21 cellular contexts compared by ENCODE assay signal in genomic region chr13:45434556-45435371, GRCh38. TPM values are rescaled to one million over a fixed set of nuclear protein-coding genes. Genes with fewer than 3 reads are reported as not detected.
DNase-seq lines count a peak whose midpoint lies in the region; ATAC-seq, FAIRE-seq and TF ChIP-seq lines count a peak whose summit lies in the region.
"Had no signal": no experiment of that assay in that cellular context is flagged by ENCODE, and none has a peak within 500 bp of the region (broad histone marks: within the 10 kb centered on the region; RNA-seq: fewer than 3 reads in every experiment).

No MANE protein-coding gene starts in this region.

- H3K9me3 ChIP-seq in HEK293 (ENCODE audit: control insufficient read depth, insufficient read depth, low read depth, low read length) (no peaks in the 10 kb centered on the region), HepG2 (ENCODE audit: low read length) (no peaks in the 10 kb centered on the region)
- H3K9me3 ChIP-seq: SK-N-SH had no signal

- BruUV-seq in HepG2 (replicated peaks; lab: Mats Ljungman, UMichigan), result no TSS peak

- TF ChIP-seq RAD21 in HepG2 (CRISPR knock-in tag; IDR thresholded peaks at IDR 0.05), result no peak

- H3K36me3 ChIP-seq in HEK293 (ENCODE audit: control insufficient read depth in 2 of 2, insufficient read depth in 1 of 2, low read length in 2 of 2) (no peaks in the 10 kb centered on the region), HepG2 (replicated peaks in 1 of 2; ENCODE audit: control insufficient read depth in 1 of 2, insufficient read depth in 2 of 2, low read length in 2 of 2) (no peaks in the 10 kb centered on the region)

- no peaks in the 10 kb centered on the region for H3K79me2 ChIP-seq in HepG2 (ENCODE audit: insufficient read depth, low read length)

- peak; percentile 75 for FAIRE-seq in HepG2 (lab: Jason Lieb, UNC)
- FAIRE-seq: GM12878, GM18507, K562 had no signal

- intact Hi-C loops in HepG2 (cut with micrococcal nuclease; ENCODE audit: unreplicated experiment), result loop anchor here (1.0 kb wide), 1 partner anchor 30 kb away; the partner anchor contains the start of gene COG3

- peak in 1 of 2 experiments; percentile 72; a peak in 2 of 4 replicates for TF ChIP-seq EP300 in HepG2 (IDR thresholded peaks at IDR 0.05; ENCODE audit: low read depth in 2 of 2, low read length in 2 of 2)
- peak; percentile 57; the same call in 1 of the 2 replicates for TF ChIP-seq EP300 in HepG2 (CRISPR knock-in tag; IDR thresholded peaks at IDR 0.05; ENCODE audit: borderline replicate concordance)

- H4K20me1 ChIP-seq in HepG2 (ENCODE audit: insufficient read depth, low read length), result no peaks in the 10 kb centered on the region

- H3K9ac ChIP-seq in HepG2 (ENCODE audit: insufficient read depth, low read depth, low read length), result peak overlapping the region; percentile 42
- H3K9ac ChIP-seq: SK-N-SH had no signal

- ATAC-seq in HepG2, result peak; percentile 71
- ATAC-seq: GM12878, K562, Right ventricle myocardium inferior, T-cell had no signal

- POLR2A ChIA-PET in HEK293 (lab: Yijun Ruan, JAX) (no interaction called here), HepG2 (lab: Yijun Ruan, JAX) (interaction anchor here (0.8 to 4.5 kb wide), 11 partner anchors 10 to 94 kb away, joined by 3 to 62 read pairs (median 8); partner anchors contain the start of genes COG3, SLC25A30 and TPT1)

- TF ChIP-seq CTCF in HEK293 (tag by site-specific recombination; IDR thresholded peaks at IDR 0.05) (no peak), HepG2 (CRISPR knock-in tag; IDR thresholded peaks at IDR 0.05) (no peak)

- no peak overlapping the region for H3K4me3 ChIP-seq in HEK293 (ENCODE audit: low read depth, low read length)
- H3K4me3 ChIP-seq in HepG2 (replicated peaks in 1 of 3; ENCODE audit: insufficient read depth in 1 of 3, low read depth in 2 of 3, low read length in 3 of 3), result peak overlapping the region; percentile 17 to 41 (median 20); a peak in 4 of 6 replicates
- H3K4me3 ChIP-seq: GM12878, K562 had no signal

- H3K4me1 ChIP-seq in HEK293 (ENCODE audit: control insufficient read depth, insufficient read depth, low read length), result no peaks in the 10 kb centered on the region
- peaks cover 69% of the 10 kb centered on the region for H3K4me1 ChIP-seq in HepG2 (ENCODE audit: insufficient read depth, low read length)

- H3K27ac ChIP-seq in HEK293 (ENCODE audit: extremely low read depth, low read depth, low read length), result no peak overlapping the region
- H3K27ac ChIP-seq in HepG2 (ENCODE audit: extremely low read length, insufficient read depth, low read length), result peak overlapping the region; percentile 64

- H3K4me2 ChIP-seq in HepG2 (ENCODE audit: low read depth, low read length), result peak overlapping the region; percentile 78
- H3K4me2 ChIP-seq: SK-N-SH had no signal

- in situ Hi-C loops in HepG2 (cut with HindIII; ENCODE audit: extremely low pct_ligation_motif_present, low pct_unique_long_range_greater_than_20kb), result no loop called here

- peak; percentile 54 to 80; a peak in 3 of 4 replicates for TF ChIP-seq POLR2A in HepG2 (IDR thresholded peaks at IDR 0.05; ENCODE audit: insufficient read depth in 1 of 2, low read depth in 2 of 2, low read length in 2 of 2)

- H2AFZ ChIP-seq in HepG2 (ENCODE audit: low read length), result no peak overlapping the region

- WGBS in HepG2 (ENCODE audit: low lambda C conversion rate), result 3% methylated on average over 8 of the region's 8 CpGs

- no peaks in the 10 kb centered on the region for H3K27me3 ChIP-seq in HepG2 (ENCODE audit: control insufficient read depth in 1 of 2, insufficient read depth in 2 of 2, low read length in 2 of 2)

- CTCF ChIA-PET in HEK293 (lab: Yijun Ruan, JAX) (no interaction called here), HepG2 (lab: Yijun Ruan, JAX; ENCODE audit: low intra/inter-chr PET ratio, low total read pairs) (no interaction called here)

- peak; percentile 61 for DNase-seq in COLO668 (lab: John Stamatoyannopoulos, UW; ENCODE audit: unreplicated experiment)
- DNase-seq in NCI-H748 treated with DMSO at 0.1 percent for 48 hours (lab: John Stamatoyannopoulos, UW), result peak; percentile 32
- peak; percentile 89 for DNase-seq in HepG2 (ENCODE audit: low spot score)
- no peak for DNase-seq in activated CD4-positive, alpha-beta T cell treated with anti-CD3 and anti-CD28 coated beads, Interleukin-2, amount 50 U/mL, for 1 hour
- no peak for DNase-seq in RKO (ENCODE audit: low spot score)
- no peak for DNase-seq in D341Med (ENCODE audit: low spot score)
- no peak for DNase-seq in T1000 (lab: John Stamatoyannopoulos, UW)
- DNase-seq: Calu3, GDM1, HCEC 1CT, MV-4-11, NCI-H1417, NCI-H345, NCI-H774, SK-N-SH, T-cell had no signal

TF ChIP-seq in HEK293, 187 proteins besides CTCF, POLR2A, EP300 and RAD21 (continues in another document):
- TF ChIP-seq ZNF629 (tag by site-specific recombination; IDR thresholded peaks at IDR 0.05), result no peak

TF ChIP-seq in HepG2, 621 proteins besides CTCF, POLR2A, EP300 and RAD21 (continues in another document):
- TF ChIP-seq TAF1 (CRISPR knock-in tag; IDR thresholded peaks at IDR 0.05) (no peak; the same call in 1 of the 2 replicates), TEAD2 (CRISPR knock-in tag; IDR thresholded peaks at IDR 0.05) (no peak)
- TF ChIP-seq, protein P1, sequence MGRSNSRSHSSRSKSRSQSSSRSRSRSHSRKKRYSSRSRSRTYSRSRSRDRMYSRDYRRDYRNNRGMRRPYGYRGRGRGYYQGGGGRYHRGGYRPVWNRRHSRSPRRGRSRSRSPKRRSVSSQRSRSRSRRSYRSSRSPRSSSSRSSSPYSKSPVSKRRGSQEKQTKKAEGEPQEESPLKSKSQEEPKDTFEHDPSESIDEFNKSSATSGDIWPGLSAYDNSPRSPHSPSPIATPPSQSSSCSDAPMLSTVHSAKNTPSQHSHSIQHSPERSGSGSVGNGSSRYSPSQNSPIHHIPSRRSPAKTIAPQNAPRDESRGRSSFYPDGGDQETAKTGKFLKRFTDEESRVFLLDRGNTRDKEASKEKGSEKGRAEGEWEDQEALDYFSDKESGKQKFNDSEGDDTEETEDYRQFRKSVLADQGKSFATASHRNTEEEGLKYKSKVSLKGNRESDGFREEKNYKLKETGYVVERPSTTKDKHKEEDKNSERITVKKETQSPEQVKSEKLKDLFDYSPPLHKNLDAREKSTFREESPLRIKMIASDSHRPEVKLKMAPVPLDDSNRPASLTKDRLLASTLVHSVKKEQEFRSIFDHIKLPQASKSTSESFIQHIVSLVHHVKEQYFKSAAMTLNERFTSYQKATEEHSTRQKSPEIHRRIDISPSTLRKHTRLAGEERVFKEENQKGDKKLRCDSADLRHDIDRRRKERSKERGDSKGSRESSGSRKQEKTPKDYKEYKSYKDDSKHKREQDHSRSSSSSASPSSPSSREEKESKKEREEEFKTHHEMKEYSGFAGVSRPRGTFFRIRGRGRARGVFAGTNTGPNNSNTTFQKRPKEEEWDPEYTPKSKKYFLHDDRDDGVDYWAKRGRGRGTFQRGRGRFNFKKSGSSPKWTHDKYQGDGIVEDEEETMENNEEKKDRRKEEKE (IDR thresholded peaks at IDR 0.05), result no peak

RNA-seq across cellular contexts. Expression of gene SLC25A30, which starts 16.6 kb away (rescaled TPM):
- total RNA-seq in HepG2 (2016; rRNA removed; fragmentation: Illumina TruSeq; extraction: Trizol), result 22.5 and 51.1 TPM in 2 replicates
- total RNA-seq in HepG2 (2016; cell fraction: cytosol; rRNA removed; fragmentation: Illumina TruSeq; extraction: Trizol; ENCODE audit: low read depth), result 19.7 and 21.5 TPM in 2 replicates
- total RNA-seq in HepG2 (2016; cell fraction: insoluble cytoplasmic fraction; rRNA removed; fragmentation: Illumina TruSeq; extraction: Trizol), result 23.8 and 44.2 TPM in 2 replicates
- 31.3 and 31.8 TPM in 2 replicates for total RNA-seq in HepG2 (2016; cell fraction: membrane; rRNA removed; fragmentation: Illumina TruSeq; extraction: Trizol)
- 20.6 and 22.5 TPM in 2 replicates for total RNA-seq in HepG2 (2016; cell fraction: nucleus; rRNA removed; fragmentation: Illumina TruSeq; extraction: Trizol)
- polyA plus RNA-seq in HepG2 (2011; rRNA removed), result 19.6 and 19.9 TPM in 2 replicates
- polyA plus RNA-seq in HepG2 (2011; cell fraction: cytosol; rRNA removed), result 13.8 and 15.3 TPM in 2 replicates
- polyA plus RNA-seq in HepG2 (2011; cell fraction: nucleus; rRNA removed), result 14.3 and 16.7 TPM in 2 replicates
- 19.1 and 23.4 TPM in 2 replicates for polyA plus RNA-seq in HepG2 (2012)
- polyA plus RNA-seq in HepG2 (2016; cell fraction: cytosol; fragmentation: Illumina TruSeq; extraction: Trizol; ENCODE audit: low read depth), result 5.3 and 5.9 TPM in 2 replicates
- 38.7 and 39.7 TPM in 2 replicates for polyA plus RNA-seq in HepG2 (2016; cell fraction: insoluble cytoplasmic fraction; fragmentation: Illumina TruSeq; extraction: Trizol; ENCODE audit: low read depth)
- polyA plus RNA-seq in HepG2 (2016; cell fraction: membrane; fragmentation: Illumina TruSeq; extraction: Trizol; ENCODE audit: low read depth), result 10.5 and 13.7 TPM in 2 replicates
- polyA plus RNA-seq in HepG2 (2016; cell fraction: nucleus; fragmentation: Illumina TruSeq; extraction: Trizol; ENCODE audit: insufficient read depth, low read depth), result 32.3 and 39.0 TPM in 2 replicates
- polyA minus RNA-seq in HepG2 (2011; rRNA and poly(A)+ RNA removed; ENCODE audit: low replicate concordance), result 8.8 and 61.2 TPM in 2 replicates
- 24.5 and 28.9 TPM in 2 replicates for polyA minus RNA-seq in HepG2 (2011; cell fraction: cytosol; rRNA and poly(A)+ RNA removed)
- 27.6 and 30.8 TPM in 2 replicates for polyA minus RNA-seq in HepG2 (2011; cell fraction: nucleus; rRNA and poly(A)+ RNA removed)

RNA-seq across cellular contexts. Expression of gene COG3, which starts 30.0 kb away (rescaled TPM):
- 47.5 and 47.8 TPM in 2 replicates for total RNA-seq in HepG2 (2016; rRNA removed; fragmentation: Illumina TruSeq; extraction: Trizol)
- total RNA-seq in HepG2 (2016; cell fraction: cytosol; rRNA removed; fragmentation: Illumina TruSeq; extraction: Trizol; ENCODE audit: low read depth), result 17.3 and 20.1 TPM in 2 replicates
- 44.5 and 51.8 TPM in 2 replicates for total RNA-seq in HepG2 (2016; cell fraction: insoluble cytoplasmic fraction; rRNA removed; fragmentation: Illumina TruSeq; extraction: Trizol)
- total RNA-seq in HepG2 (2016; cell fraction: membrane; rRNA removed; fragmentation: Illumina TruSeq; extraction: Trizol), result 19.7 and 24.1 TPM in 2 replicates
- total RNA-seq in HepG2 (2016; cell fraction: nucleus; rRNA removed; fragmentation: Illumina TruSeq; extraction: Trizol), result 55.8 and 65.6 TPM in 2 replicates
- 32.8 and 37.8 TPM in 2 replicates for polyA plus RNA-seq in HepG2 (2011; rRNA removed)
- polyA plus RNA-seq in HepG2 (2011; cell fraction: cytosol; rRNA removed), result 20.8 and 21.9 TPM in 2 replicates
- polyA plus RNA-seq in HepG2 (2011; cell fraction: nucleus; rRNA removed), result 65.3 and 69.9 TPM in 2 replicates
- polyA plus RNA-seq in HepG2 (2012), result 20.1 and 22.7 TPM in 2 replicates
- polyA plus RNA-seq in HepG2 (2016; cell fraction: cytosol; fragmentation: Illumina TruSeq; extraction: Trizol; ENCODE audit: low read depth), result 15.4 and 15.5 TPM in 2 replicates
- polyA plus RNA-seq in HepG2 (2016; cell fraction: insoluble cytoplasmic fraction; fragmentation: Illumina TruSeq; extraction: Trizol; ENCODE audit: low read depth), result 33.1 and 38.8 TPM in 2 replicates
- polyA plus RNA-seq in HepG2 (2016; cell fraction: membrane; fragmentation: Illumina TruSeq; extraction: Trizol; ENCODE audit: low read depth), result 11.9 and 12.6 TPM in 2 replicates
- 54.6 and 64.4 TPM in 2 replicates for polyA plus RNA-seq in HepG2 (2016; cell fraction: nucleus; fragmentation: Illumina TruSeq; extraction: Trizol; ENCODE audit: insufficient read depth, low read depth)
- polyA minus RNA-seq in HepG2 (2011; rRNA and poly(A)+ RNA removed; ENCODE audit: low replicate concordance), result 9.0 and 51.6 TPM in 2 replicates
- 18.4 and 20.6 TPM in 2 replicates for polyA minus RNA-seq in HepG2 (2011; cell fraction: cytosol; rRNA and poly(A)+ RNA removed)
- 168 and 170 TPM in 2 replicates for polyA minus RNA-seq in HepG2 (2011; cell fraction: nucleus; rRNA and poly(A)+ RNA removed)

Comparison
In these comparisons a context has a peak if more than half of its experiments do, and no peak if none do; other contexts are left out.
1. DNase-seq: peak in COLO668 (single experiment), NCI-H748 treated with DMSO at 0.1 percent for 48 hours (single experiment) and HepG2 (single experiment); none in activated CD4-positive, alpha-beta T cell treated with anti-CD3 and anti-CD28 coated beads, Interleukin-2, amount 50 U/mL, for 1 hour (single experiment), RKO (single experiment), D341Med (single experiment) and T1000 (single experiment).